14 cellular contexts compared by ENCODE assay signal in genomic region chr16:48367443-48368049, GRCh38. TPM values are rescaled to one million over a fixed set of nuclear protein-coding genes. Genes with fewer than 3 reads are reported as not detected.
A peak's percentile ranks its signal among the peaks of the same experiment; 100 is the strongest.
DNase-seq lines count a peak whose midpoint lies in the region; ATAC-seq and TF ChIP-seq lines count a peak whose summit lies in the region.
"Had no signal": no experiment of that assay in that cellular context is flagged by ENCODE, and none has a peak within 500 bp of the region (broad histone marks: within the 10 kb centered on the region; RNA-seq: fewer than 3 reads in every experiment).

No MANE protein-coding gene starts in this region.

- DNase-seq in activated T-cell treated with anti-CD3 and anti-CD28 coated beads, Interleukin-2, amount 50 U/mL, for 72 hours: no peak
- DNase-seq in activated T-cell treated with anti-CD3 and anti-CD28 coated beads, Interleukin-2, amount 50 U/mL, for 48 hours: no peak
- DNase-seq in RKO (ENCODE audit: low spot score) (peak; percentile 32), endodermal cell (no peak), H9 (no peak), esophagus squamous epithelium (lab: John Stamatoyannopoulos, UW) (no peak)
- no peak for DNase-seq in stimulated activated naive CD8-positive, alpha-beta T cell treated with anti-CD3 and anti-CD28 coated beads, Interleukin-15, amount 100 ng/mL, for 72 hours
- DNase-seq: activated CD4-positive, alpha-beta T cell treated with anti-CD3 and anti-CD28 coated beads for 4 hours; left cardiac atrium; NCI-H1930; RPMI8226; thyroid gland had no signal

- H3K56ac ChIP-seq in H9 (ENCODE audit: insufficient read length, low read depth, low read length): no peak overlapping the region

- H3K9me3 Mint-ChIP-seq in activated T-cell treated with anti-CD3 and anti-CD28 coated beads, Interleukin-2, amount 50 U/mL, for 72 hours: no peaks in the 10 kb centered on the region
- no peaks in the 10 kb centered on the region for H3K9me3 Mint-ChIP-seq in endodermal cell
- no peaks in the 10 kb centered on the region for H3K9me3 Mint-ChIP-seq in stimulated activated naive CD8-positive, alpha-beta T cell treated with anti-CD3 and anti-CD28 coated beads, Interleukin-15, amount 100 ng/mL, for 72 hours
- no peaks in the 10 kb centered on the region; a peak in 1 of 5 replicates for H3K9me3 Mint-ChIP-seq in H9

- no peaks in the 10 kb centered on the region for H3K27me3 Mint-ChIP-seq in activated T-cell treated with anti-CD3 and anti-CD28 coated beads, Interleukin-2, amount 50 U/mL, for 72 hours (ENCODE audit: low read depth)
- H3K27me3 Mint-ChIP-seq in endodermal cell (ENCODE audit: insufficient read depth) (no peaks in the 10 kb centered on the region), H9 (ENCODE audit: low read depth) (no peaks in the 10 kb centered on the region)
- no peaks in the 10 kb centered on the region for H3K27me3 Mint-ChIP-seq in stimulated activated naive CD8-positive, alpha-beta T cell treated with anti-CD3 and anti-CD28 coated beads, Interleukin-15, amount 100 ng/mL, for 72 hours
- H3K27me3 Mint-ChIP-seq: B cell had no signal

- no peak overlapping the region for H3K4me2 ChIP-seq in H9 (ENCODE audit: insufficient read depth, insufficient read length, low read length)

- H4K91ac ChIP-seq in H9 (ENCODE audit: insufficient read length, low read depth, low read length): no peak overlapping the region

- no peaks in the 10 kb centered on the region for H3K9me3 ChIP-seq in endodermal cell (ENCODE audit: control insufficient read depth, low read length)
- no peaks in the 10 kb centered on the region for H3K9me3 ChIP-seq in H9 (ENCODE audit: control insufficient read depth, low read depth, low read length)
- H3K9me3 ChIP-seq in esophagus squamous epithelium: no peaks in the 10 kb centered on the region
- H3K9me3 ChIP-seq: thyroid gland had no signal

- H2BK20ac ChIP-seq in H9 (ENCODE audit: low read depth, low read length, poor library complexity, severe bottlenecking): no peak overlapping the region

- H3K9ac ChIP-seq in endodermal cell (ENCODE audit: extremely low read depth, low read length, poor library complexity, severe bottlenecking) (no peak overlapping the region), H9 (ENCODE audit: extremely low read depth, insufficient read length, low read length) (no peak overlapping the region)

- TF ChIP-seq CTCF in endodermal cell (conservative IDR thresholded peaks at IDR 0.05) (no peak), H9 (conservative IDR thresholded peaks at IDR 0.05) (no peak), esophagus squamous epithelium (IDR thresholded peaks at IDR 0.05) (no peak)

- no peaks in the 10 kb centered on the region for H3K36me3 Mint-ChIP-seq in activated T-cell treated with anti-CD3 and anti-CD28 coated beads, Interleukin-2, amount 50 U/mL, for 72 hours (ENCODE audit: insufficient read depth in 2 of 2)
- H3K36me3 Mint-ChIP-seq in endodermal cell (ENCODE audit: low read depth) (no peaks in the 10 kb centered on the region), H9 (ENCODE audit: insufficient read depth in 1 of 3, low read depth in 3 of 3) (no peaks in the 10 kb centered on the region; a peak in 3 of 7 replicates)

- no peak overlapping the region for H3K4ac ChIP-seq in H9 (ENCODE audit: low read depth, low read length)

- H3K18ac ChIP-seq in H9 (ENCODE audit: insufficient read length, low read depth, low read length): no peak overlapping the region

- no peaks in the 10 kb centered on the region for H3K79me1 ChIP-seq in H9 (ENCODE audit: insufficient read depth, low read depth, low read length, poor library complexity, severe bottlenecking)

- H2BK5ac ChIP-seq in H9 (ENCODE audit: insufficient read length, low read length): no peak overlapping the region

- ATAC-seq in activated T-cell treated with anti-CD3 and anti-CD28 coated beads, Interleukin-2, amount 50 U/mL, for 72 hours (replicated peaks in 1 of 2): no peak
- no peak for ATAC-seq in stimulated activated naive CD8-positive, alpha-beta T cell treated with anti-CD3 and anti-CD28 coated beads, Interleukin-15, amount 100 ng/mL, for 72 hours
- ATAC-seq in HG02759 (IDR thresholded peaks at IDR 0.05; ENCODE audit: unreplicated experiment): no peak
- ATAC-seq: left cardiac atrium had no signal

- H3K4me1 ChIP-seq in endodermal cell (ENCODE audit: control insufficient read depth, insufficient read depth, low read length) (peaks cover 8% of the 10 kb centered on the region), H9 (ENCODE audit: insufficient read depth, low read length) (peaks cover 2% of the 10 kb centered on the region), esophagus squamous epithelium (peaks cover 6 to 89% (median 30%) of the 10 kb centered on the region in 3 donors)

- H3T11ph ChIP-seq in H9 (ENCODE audit: low read length): no peak overlapping the region

- H3K27ac Mint-ChIP-seq in activated T-cell treated with anti-CD3 and anti-CD28 coated beads, Interleukin-2, amount 50 U/mL, for 72 hours: peak overlapping the region; percentile 99
- H3K27ac Mint-ChIP-seq in endodermal cell (peak overlapping the region; percentile 91), H9 (peak overlapping the region in 1 of 3 experiments; percentile 74; a peak in 3 of 7 replicates)
- peak overlapping the region; percentile 99 to 100 for H3K27ac Mint-ChIP-seq in stimulated activated naive CD8-positive, alpha-beta T cell treated with anti-CD3 and anti-CD28 coated beads, Interleukin-15, amount 100 ng/mL, for 72 hours

- no peak overlapping the region for H3K14ac ChIP-seq in H9 (ENCODE audit: insufficient read depth, low read length)

- H2BK120ac ChIP-seq in H9 (ENCODE audit: low read depth, low read length, poor library complexity, severe bottlenecking): no peak overlapping the region

- no peak overlapping the region for H2AFZ ChIP-seq in H9 (ENCODE audit: low read length)

- no peak overlapping the region for H4K5ac ChIP-seq in H9 (ENCODE audit: insufficient read length, low read depth, low read length)

- H3K27ac ChIP-seq in endodermal cell (ENCODE audit: low read depth, low read length) (no peak overlapping the region), H9 (ENCODE audit: insufficient read length, low read depth, low read length) (no peak overlapping the region), esophagus squamous epithelium (peak overlapping the region in 2 of 4 donors; percentile 93 to 96)

- H3K4me3 ChIP-seq in endodermal cell (ENCODE audit: low read length) (no peak overlapping the region), esophagus squamous epithelium (no peak overlapping the region)
- H3K4me3 ChIP-seq: thyroid gland had no signal

- no peak overlapping the region for H2AK5ac ChIP-seq in H9 (ENCODE audit: insufficient read length, low read length)

- no peaks in the 10 kb centered on the region for H3K27me3 ChIP-seq in endodermal cell (ENCODE audit: control insufficient read depth, insufficient read depth, low read length, poor library complexity, severe bottlenecking)
- H3K27me3 ChIP-seq in H9 (ENCODE audit: insufficient read depth, low read length): no peaks in the 10 kb centered on the region
- no peaks in the 10 kb centered on the region for H3K27me3 ChIP-seq in esophagus squamous epithelium
- H3K27me3 ChIP-seq: thyroid gland had no signal

- peaks cover 3% of the 10 kb centered on the region for H3K36me3 ChIP-seq in endodermal cell (ENCODE audit: control insufficient read depth, insufficient read depth, low read length)
- no peaks in the 10 kb centered on the region for H3K36me3 ChIP-seq in esophagus squamous epithelium
- H3K36me3 ChIP-seq: thyroid gland had no signal

- peak overlapping the region; percentile 85 to 99 for H3K4me3 Mint-ChIP-seq in activated T-cell treated with anti-CD3 and anti-CD28 coated beads, Interleukin-2, amount 50 U/mL, for 72 hours
- H3K4me3 Mint-ChIP-seq in endodermal cell (no peak overlapping the region), H9 (no peak overlapping the region)
- peak overlapping the region; percentile 92 for H3K4me3 Mint-ChIP-seq in stimulated activated naive CD8-positive, alpha-beta T cell treated with anti-CD3 and anti-CD28 coated beads, Interleukin-15, amount 100 ng/mL, for 72 hours

- H3K23ac ChIP-seq in H9 (ENCODE audit: insufficient read length, low read depth, low read length): no peak overlapping the region

- H2BK12ac ChIP-seq in H9 (ENCODE audit: insufficient read length, low read depth, low read length): no peak overlapping the region

- no peak overlapping the region for H2BK15ac ChIP-seq in H9 (ENCODE audit: low read depth, low read length)

- TF ChIP-seq POLR2A in esophagus squamous epithelium (IDR thresholded peaks at IDR 0.05): no peak

- intact Hi-C loops in esophagus squamous epithelium (cut with DNase I): no loop called here

- peaks cover 71% of the 10 kb centered on the region for H3K4me1 Mint-ChIP-seq in activated T-cell treated with anti-CD3 and anti-CD28 coated beads, Interleukin-2, amount 50 U/mL, for 72 hours (ENCODE audit: low read depth)
- H3K4me1 Mint-ChIP-seq in endodermal cell (peaks cover 32% of the 10 kb centered on the region), H9 (peaks cover 45 to 46% of the 10 kb centered on the region in 2 experiments)
- peaks cover 74% of the 10 kb centered on the region for H3K4me1 Mint-ChIP-seq in stimulated activated naive CD8-positive, alpha-beta T cell treated with anti-CD3 and anti-CD28 coated beads, Interleukin-15, amount 100 ng/mL, for 72 hours

- H3K79me2 ChIP-seq in H9 (ENCODE audit: insufficient read depth, low read length): peaks cover 39% of the 10 kb centered on the region; the same call in 1 of the 2 replicates

- WGBS in endodermal cell (ENCODE audit: insufficient coverage in 1 of 2, insufficient read length in 1 of 2), 2 experiments: 96 to 100% methylated on average over 1 of the region's 2 CpGs
- WGBS in H9 (ENCODE audit: extremely low coverage, insufficient read length, low lambda C conversion rate): no CpG with 5 or more reads among the region's 2 CpGs
- WGBS in esophagus squamous epithelium, 2 donors: 25 to 34% methylated on average over 2 of the region's 2 CpGs

- no peak overlapping the region for H4K8ac ChIP-seq in H9 (replicated peaks; ENCODE audit: insufficient read length, low read depth, low read length)

- H4K20me1 ChIP-seq in H9 (ENCODE audit: control insufficient read depth, insufficient read depth, insufficient read length): no peaks in the 10 kb centered on the region

- peaks cover 4% of the 10 kb centered on the region for H3K23me2 ChIP-seq in H9 (ENCODE audit: insufficient read length, low read depth, low read length, poor library complexity, severe bottlenecking)

RNA-seq across cellular contexts. Expression of gene SIAH1, which starts 17.7 kb away (rescaled TPM):
- total RNA-seq in activated T-cell treated with anti-CD3 and anti-CD28 coated beads, Interleukin-2, amount 50 U/mL, for 72 hours: 10 to 100 TPM; 28.2 to 30.4 TPM
- total RNA-seq in endodermal cell: 10 to 100 TPM; 32.8 to 37.5 TPM
- polyA plus RNA-seq in endodermal cell (2013, experiment 1 of 2): 49.0 TPM
- polyA plus RNA-seq in endodermal cell (2013, experiment 2 of 2): 44.0 TPM
- 32.8 and 33.2 TPM in 2 replicates for total RNA-seq in H9 (2021)
- total RNA-seq in esophagus squamous epithelium: 10 to 100 TPM; 13.1 to 24.4 (median 16.5) TPM

Comparison
In these comparisons a context has a peak if more than half of its experiments do, and no peak if none do; other contexts are left out.
1. H3K4me3 Mint-ChIP-seq: peak in activated T-cell treated with anti-CD3 and anti-CD28 coated beads, Interleukin-2, amount 50 U/mL, for 72 hours (2 of 2) and stimulated activated naive CD8-positive, alpha-beta T cell treated with anti-CD3 and anti-CD28 coated beads, Interleukin-15, amount 100 ng/mL, for 72 hours (2 of 2); none in endodermal cell (single experiment) and H9 (0 of 2).